In genomic region chr17:4953461-4953961, GRCh38 we compare ENCODE assay signal across 12 cellular contexts. TPM values are rescaled to one million over a fixed set of nuclear protein-coding genes. Genes with fewer than 3 reads are reported as not detected.
DNase-seq lines count a peak whose midpoint lies in the region; ATAC-seq, FAIRE-seq and TF ChIP-seq lines count a peak whose summit lies in the region.
"Had no signal": no experiment of that assay in that cellular context is flagged by ENCODE, and none has a peak within 500 bp of the region (broad histone marks: within the 10 kb centered on the region; RNA-seq: fewer than 3 reads in every experiment).

No MANE protein-coding gene starts in this region.

- peak; percentile 24; the same call in 1 of the 2 replicates for TF ChIP-seq EP300 in Ishikawa (IDR thresholded peaks at IDR 0.05; ENCODE audit: borderline replicate concordance)
- no peak for TF ChIP-seq EP300 in H1 (IDR thresholded peaks at IDR 0.05; ENCODE audit: borderline replicate concordance in 1 of 2, low read depth in 2 of 2, low read length in 2 of 2)

- no peak overlapping the region for H2AK5ac ChIP-seq in H1 (ENCODE audit: low read depth, low read length)

- H3K4me3 ChIP-seq in AG10803 (ENCODE audit: low read length) (peak overlapping the region; percentile 20), H1 (ENCODE audit: extremely low read depth in 1 of 4, insufficient read depth in 2 of 4, low read depth in 3 of 4, low read length in 4 of 4) (no peak overlapping the region)
- H3K4me3 ChIP-seq: testis had no signal

- TF ChIP-seq RAD21 in Ishikawa (IDR thresholded peaks at IDR 0.05; ENCODE audit: low read depth) (no peak), H1 (IDR thresholded peaks at IDR 0.05 in 1 of 2, conservative IDR thresholded peaks at IDR 0.05 in 1 of 2; ENCODE audit: low read depth in 2 of 2, low read length in 2 of 2) (no peak)

- CTCF ChIA-PET in H1 (lab: Charles Lee; ENCODE audit: partially characterized antibody), result interaction anchor here (0.6 to 5.0 kb wide), 12 partner anchors 8 to 456 kb away, joined by 3 to 20 read pairs (median 4); partner anchors contain the start of genes CAMTA2 and SLC52A1

- peaks cover 8% of the 10 kb centered on the region for H3K23me2 ChIP-seq in H1 (ENCODE audit: low read depth, low read length)

- H3K9me3 Mint-ChIP-seq in osteocyte (ENCODE audit: unreplicated experiment), result no peaks in the 10 kb centered on the region
- H3K9me3 Mint-ChIP-seq: CD14-positive monocyte had no signal

- H3K4ac ChIP-seq in H1 (replicated peaks; ENCODE audit: insufficient read length, low read depth, low read length), result no peak overlapping the region

- no peaks in the 10 kb centered on the region; a peak in 1 of 4 replicates for H3K79me2 ChIP-seq in H1 (ENCODE audit: control insufficient read depth in 1 of 2, insufficient read depth in 2 of 2, low read length in 2 of 2)
- H3K79me2 ChIP-seq: parathyroid adenoma had no signal

- WGBS in H1 (ENCODE audit: extremely low coverage in 1 of 2, insufficient coverage in 1 of 2, insufficient read length in 1 of 2, insufficient replicate concordance in 2 of 2, low coverage in 1 of 2, low lambda C conversion rate in 2 of 2, missing lambda C conversion rate in 1 of 2), 2 experiments, result 90% methylated on average over 13 of the region's 13 CpGs; no CpG with 5 or more reads in 1 of the 2 experiments

- no peak overlapping the region for H3K4me3 Mint-ChIP-seq in osteocyte (ENCODE audit: unreplicated experiment)
- H3K4me3 Mint-ChIP-seq: CD14-positive monocyte had no signal

- 0 out of 2 replicates have a peak, but pooled peaks cover 2% of the 10 kb centered on the region for H3K79me1 ChIP-seq in H1 (ENCODE audit: low read depth, low read length)

- DNase-seq in AG10803 (ENCODE audit: low read depth) (peak; percentile 88), H1 (ENCODE audit: low read depth in 1 of 2, low spot score in 2 of 2) (no peak), osteocyte (ENCODE audit: extremely low spot score, unreplicated experiment) (no peak), NCI-H2196 treated with DMSO at 0.1 percent for 48 hours (lab: John Stamatoyannopoulos, UW; ENCODE audit: unreplicated experiment) (no peak), HUDEP-2 (lab: John Stamatoyannopoulos, UW; ENCODE audit: unreplicated experiment in 76 of 76) (no peak)
- DNase-seq: anterior cingulate cortex, testis had no signal

- H3K23ac ChIP-seq in H1 (ENCODE audit: insufficient read length), result no peak overlapping the region

- H2BK15ac ChIP-seq in H1 (ENCODE audit: low read length), result no peak overlapping the region

- H2AFZ ChIP-seq in H1 (ENCODE audit: low read length), result no peak overlapping the region
- H2AFZ ChIP-seq: parathyroid adenoma had no signal

- H3K18ac ChIP-seq in H1 (ENCODE audit: extremely low read depth, low read length), result no peak overlapping the region

- H3K4me2 ChIP-seq in H1 (ENCODE audit: insufficient read depth in 1 of 2, low read depth in 2 of 2, low read length in 2 of 2), result no peak overlapping the region

- H3K4me1 Mint-ChIP-seq in osteocyte (ENCODE audit: unreplicated experiment), result peaks cover 28% of the 10 kb centered on the region

- TF ChIP-seq CTCF in AG10803 (conservative IDR thresholded peaks at IDR 0.05; ENCODE audit: low read length), result no peak
- TF ChIP-seq CTCF in H1 (IDR thresholded peaks at IDR 0.05; ENCODE audit: control extremely low read depth in 1 of 3, insufficient read depth in 1 of 3, low read depth in 1 of 3, low read length in 3 of 3), result no peak
- no peak for TF ChIP-seq CTCF in osteocyte (IDR thresholded peaks at IDR 0.05)

- H3K36me3 Mint-ChIP-seq in osteocyte (ENCODE audit: unreplicated experiment), result no peaks in the 10 kb centered on the region

- H3K27me3 Mint-ChIP-seq in osteocyte (ENCODE audit: unreplicated experiment), result no peaks in the 10 kb centered on the region

- H4K8ac ChIP-seq in H1 (ENCODE audit: extremely low read depth, insufficient read depth, low read length), result no peak overlapping the region

- H2BK120ac ChIP-seq in H1 (replicated peaks; ENCODE audit: low read depth, low read length), result no peak overlapping the region

- H4K20me1 ChIP-seq in H1 (replicated peaks in 1 of 2; ENCODE audit: control insufficient read depth in 1 of 2, insufficient read depth in 2 of 2, low read length in 2 of 2), result no peaks in the 10 kb centered on the region

- H3K9me3 ChIP-seq in H1 (ENCODE audit: insufficient read depth in 2 of 2, low read depth in 1 of 2, low read length in 1 of 2), result no peaks in the 10 kb centered on the region
- H3K9me3 ChIP-seq: testis had no signal

- no peak overlapping the region for H3K9ac ChIP-seq in H1 (replicated peaks in 1 of 4; ENCODE audit: extremely low read depth in 1 of 4, low read depth in 3 of 4, low read length in 3 of 4)
- H3K9ac ChIP-seq: parathyroid adenoma had no signal

- peak overlapping the region; percentile 20 for H4K91ac ChIP-seq in H1 (replicated peaks; ENCODE audit: insufficient read length, low read length)

- no peak overlapping the region for H2BK20ac ChIP-seq in H1 (ENCODE audit: low read length)

- POLR2A ChIA-PET in H1 (lab: Charles Lee; ENCODE audit: partially characterized antibody), result interaction anchor here (0.6 to 32.4 kb wide), 6 partner anchors 6 to 42 kb away, joined by 3 to 987 read pairs (median 4); partner anchors contain the start of genes ENO3, PFN1, RNF167 and SLC25A11

- no peak overlapping the region for H3K27ac ChIP-seq in H1 (ENCODE audit: low read depth, low read length)
- H3K27ac ChIP-seq: parathyroid adenoma, testis had no signal

- no peak overlapping the region for H2BK5ac ChIP-seq in H1 (ENCODE audit: low read depth, low read length)

- H3K27me3 ChIP-seq in H1 (replicated peaks in 1 of 4; ENCODE audit: control insufficient read depth in 3 of 4, extremely low read depth in 1 of 4, insufficient read depth in 3 of 4, low read length in 3 of 4), result no peaks in the 10 kb centered on the region
- H3K27me3 ChIP-seq: testis had no signal

- no peak overlapping the region for H3K14ac ChIP-seq in H1 (ENCODE audit: insufficient read length)

- no peaks in the 10 kb centered on the region for H3K36me3 ChIP-seq in H1 (ENCODE audit: control insufficient read depth in 2 of 4, insufficient read depth in 4 of 4, low read length in 3 of 4)

- no peak for TF ChIP-seq POLR2A in H1 (IDR thresholded peaks at IDR 0.05; ENCODE audit: control extremely low read depth in 1 of 2, low read depth in 2 of 2, low read length in 2 of 2)

- no peak overlapping the region for H3K56ac ChIP-seq in H1 (replicated peaks; ENCODE audit: insufficient read length, low read depth, low read length)

- no peak overlapping the region for H4K5ac ChIP-seq in H1 (ENCODE audit: insufficient read length, low read depth, low read length)

- peaks cover 0 to 13% (median 9%) of the 10 kb centered on the region in 4 experiments; a peak in 6 of 7 replicates for H3K4me1 ChIP-seq in H1 (replicated peaks in 1 of 4; ENCODE audit: control insufficient read depth in 3 of 4, insufficient read depth in 4 of 4, low read length in 3 of 4)
- H3K4me1 ChIP-seq: testis had no signal

- FAIRE-seq in H1 (lab: Jason Lieb, UNC), result no peak

- ATAC-seq in HG03442 (IDR thresholded peaks at IDR 0.05; ENCODE audit: unreplicated experiment), result no peak
- ATAC-seq in GM21390 (IDR thresholded peaks at IDR 0.05; ENCODE audit: unreplicated experiment), result no peak

- H3K27ac Mint-ChIP-seq in osteocyte (ENCODE audit: unreplicated experiment), result peak overlapping the region; percentile 61

- no peak overlapping the region for H2BK12ac ChIP-seq in H1 (ENCODE audit: low read depth, low read length)

RNA-seq across cellular contexts. Expression of gene ENO3, which starts 2.6 kb away (rescaled TPM):
- 24.1 and 25.7 TPM in 2 replicates for total RNA-seq in H1 (2021; fragmentation: NEBNext Ultra II Directional; extraction: Animal tissue kit (Norgen Biotek cat#: 25700))
- polyA plus RNA-seq in H1 (2011; rRNA removed), result 25.0 and 36.4 TPM in 2 replicates
- 40.3 TPM for polyA plus RNA-seq in H1 (2011; cell fraction: cytosol; rRNA removed)
- polyA plus RNA-seq in H1 (2011; cell fraction: nucleus; rRNA removed), result 152 TPM
- 25.0 to 36.7 TPM (median 34.0 TPM) in 4 replicates for polyA plus RNA-seq in H1 (2012, experiment 1 of 2)
- 31.1 TPM for polyA plus RNA-seq in H1 (2012, experiment 2 of 2)
- 19.9 TPM for polyA plus RNA-seq in H1 (2013, experiment 1 of 2)
- 16.5 TPM for polyA plus RNA-seq in H1 (2013, experiment 2 of 2)
- 14.4 and 17.4 TPM in 2 replicates for polyA minus RNA-seq in H1 (2011; rRNA and poly(A)+ RNA removed)
- polyA minus RNA-seq in H1 (2011; cell fraction: cytosol; rRNA and poly(A)+ RNA removed), result 12.0 TPM
- 20.1 TPM for polyA minus RNA-seq in H1 (2011; cell fraction: nucleus; rRNA and poly(A)+ RNA removed)
- total RNA-seq in osteocyte, result 9.4 and 9.5 TPM in 2 replicates

RNA-seq across cellular contexts. Expression of gene PFN1, which starts 5.2 kb away (rescaled TPM):
- total RNA-seq in H1 (2021; fragmentation: NEBNext Ultra II Directional; extraction: Animal tissue kit (Norgen Biotek cat#: 25700)), result 1,355 and 1,387 TPM in 2 replicates
- polyA plus RNA-seq in H1 (2011; rRNA removed), result 1,949 and 2,147 TPM in 2 replicates
- polyA plus RNA-seq in H1 (2011; cell fraction: cytosol; rRNA removed), result 1,309 TPM
- 1,023 TPM for polyA plus RNA-seq in H1 (2011; cell fraction: nucleus; rRNA removed)
- polyA plus RNA-seq in H1 (2012, experiment 1 of 2), result 1,911 to 2,058 TPM (median 2,001 TPM) in 4 replicates
- 2,250 TPM for polyA plus RNA-seq in H1 (2012, experiment 2 of 2)
- 1,621 TPM for polyA plus RNA-seq in H1 (2013, experiment 1 of 2)
- 1,713 TPM for polyA plus RNA-seq in H1 (2013, experiment 2 of 2)
- 375 and 437 TPM in 2 replicates for polyA minus RNA-seq in H1 (2011; rRNA and poly(A)+ RNA removed)
- polyA minus RNA-seq in H1 (2011; cell fraction: cytosol; rRNA and poly(A)+ RNA removed), result 1,836 TPM
- polyA minus RNA-seq in H1 (2011; cell fraction: nucleus; rRNA and poly(A)+ RNA removed), result 497 TPM
- 509 and 514 TPM in 2 replicates for total RNA-seq in osteocyte

RNA-seq across cellular contexts. Expression of gene RNF167, which starts 13.4 kb away (rescaled TPM):
- 140 and 147 TPM in 2 replicates for total RNA-seq in H1 (2021; fragmentation: NEBNext Ultra II Directional; extraction: Animal tissue kit (Norgen Biotek cat#: 25700))
- 281 and 284 TPM in 2 replicates for polyA plus RNA-seq in H1 (2011; rRNA removed)
- polyA plus RNA-seq in H1 (2011; cell fraction: cytosol; rRNA removed), result 157 TPM
- 259 TPM for polyA plus RNA-seq in H1 (2011; cell fraction: nucleus; rRNA removed)
- 183 to 210 TPM (median 196 TPM) in 4 replicates for polyA plus RNA-seq in H1 (2012, experiment 1 of 2)
- polyA plus RNA-seq in H1 (2012, experiment 2 of 2), result 259 TPM
- polyA plus RNA-seq in H1 (2013, experiment 1 of 2), result 230 TPM
- polyA plus RNA-seq in H1 (2013, experiment 2 of 2), result 261 TPM
- polyA minus RNA-seq in H1 (2011; rRNA and poly(A)+ RNA removed), result 107 and 125 TPM in 2 replicates
- polyA minus RNA-seq in H1 (2011; cell fraction: cytosol; rRNA and poly(A)+ RNA removed), result 101 TPM
- polyA minus RNA-seq in H1 (2011; cell fraction: nucleus; rRNA and poly(A)+ RNA removed), result 69.3 TPM
- 105 and 115 TPM in 2 replicates for total RNA-seq in osteocyte

RNA-seq across cellular contexts. Expression of gene SLC25A11, which starts 13.7 kb away (rescaled TPM):
- 55.9 and 65.2 TPM in 2 replicates for total RNA-seq in H1 (2021; fragmentation: NEBNext Ultra II Directional; extraction: Animal tissue kit (Norgen Biotek cat#: 25700))
- polyA plus RNA-seq in H1 (2011; rRNA removed), result 97.0 and 136 TPM in 2 replicates
- 79.9 TPM for polyA plus RNA-seq in H1 (2011; cell fraction: cytosol; rRNA removed)
- polyA plus RNA-seq in H1 (2011; cell fraction: nucleus; rRNA removed), result 129 TPM
- polyA plus RNA-seq in H1 (2012, experiment 1 of 2), result 33.7 to 73.1 TPM (median 65.0 TPM) in 4 replicates
- 73.8 TPM for polyA plus RNA-seq in H1 (2012, experiment 2 of 2)
- polyA plus RNA-seq in H1 (2013, experiment 1 of 2), result 45.3 TPM
- 46.5 TPM for polyA plus RNA-seq in H1 (2013, experiment 2 of 2)
- polyA minus RNA-seq in H1 (2011; rRNA and poly(A)+ RNA removed), result 58.4 and 65.8 TPM in 2 replicates
- 24.7 TPM for polyA minus RNA-seq in H1 (2011; cell fraction: cytosol; rRNA and poly(A)+ RNA removed)
- 61.7 TPM for polyA minus RNA-seq in H1 (2011; cell fraction: nucleus; rRNA and poly(A)+ RNA removed)
- 59.6 and 60.6 TPM in 2 replicates for total RNA-seq in osteocyte

RNA-seq across cellular contexts. Expression of gene SPAG7, which starts 14.1 kb away (rescaled TPM):
- total RNA-seq in H1 (2021; fragmentation: NEBNext Ultra II Directional; extraction: Animal tissue kit (Norgen Biotek cat#: 25700)), result 81.9 and 83.6 TPM in 2 replicates
- 74.2 and 82.1 TPM in 2 replicates for polyA plus RNA-seq in H1 (2011; rRNA removed)
- polyA plus RNA-seq in H1 (2011; cell fraction: cytosol; rRNA removed), result 133 TPM
- 62.7 TPM for polyA plus RNA-seq in H1 (2011; cell fraction: nucleus; rRNA removed)
- 74.8 to 109 TPM (median 102 TPM) in 4 replicates for polyA plus RNA-seq in H1 (2012, experiment 1 of 2)
- 70.1 TPM for polyA plus RNA-seq in H1 (2012, experiment 2 of 2)
- polyA plus RNA-seq in H1 (2013, experiment 1 of 2), result 60.5 TPM
- polyA plus RNA-seq in H1 (2013, experiment 2 of 2), result 60.7 TPM
- 24.3 and 26.5 TPM in 2 replicates for polyA minus RNA-seq in H1 (2011; rRNA and poly(A)+ RNA removed)
- polyA minus RNA-seq in H1 (2011; cell fraction: cytosol; rRNA and poly(A)+ RNA removed), result 22.8 TPM
- 21.9 TPM for polyA minus RNA-seq in H1 (2011; cell fraction: nucleus; rRNA and poly(A)+ RNA removed)
- 90.8 and 92.9 TPM in 2 replicates for total RNA-seq in osteocyte
